8 cellular contexts compared by ENCODE assay signal in genomic region chr16:81095953-81096714, GRCh38. TPM values are rescaled to one million over a fixed set of nuclear protein-coding genes. Genes with fewer than 3 reads are reported as not detected.
DNase-seq lines count a peak whose midpoint lies in the region; ATAC-seq, FAIRE-seq and TF ChIP-seq lines count a peak whose summit lies in the region.

Gene GCSH, minus strand, starts transcription at chr16:81096395. Its CDS starts 117 bp downstream, at chr16:81096278.

- peak; percentile 95 for FAIRE-seq in GM19239 (lab: Jason Lieb, UNC)

- H3K9me3 Mint-ChIP-seq in activated CD4-positive, alpha-beta T cell treated with anti-CD3 and anti-CD28 coated beads, Interleukin-2, amount 10 ng/mL, durations not matched to agents 24 days and 14 days: no peaks in the 10 kb centered on the region

- H3K4me3 ChIP-seq in coronary artery: peak within 1 kb of the TSS; percentile 88

- TF ChIP-seq CTCF in coronary artery (IDR thresholded peaks at IDR 0.05): no peak

- H3K27me3 Mint-ChIP-seq in activated CD4-positive, alpha-beta T cell treated with anti-CD3 and anti-CD28 coated beads, Interleukin-2, amount 10 ng/mL, durations not matched to agents 24 days and 14 days: no peaks in the 10 kb centered on the region

- H3K36me3 Mint-ChIP-seq in activated CD4-positive, alpha-beta T cell treated with anti-CD3 and anti-CD28 coated beads, Interleukin-2, amount 10 ng/mL, durations not matched to agents 24 days and 14 days (ENCODE audit: low read depth): peaks cover 1% of the 10 kb centered on the region

- intact Hi-C loops in activated CD4-positive, alpha-beta T cell treated with anti-CD3 and anti-CD28 coated beads, Interleukin-2, amount 10 ng/mL, durations not matched to agents 24 days and 14 days (cut with micrococcal nuclease): loop anchor here (1.0 kb wide), 4 partner anchors 20 to 218 kb away; partner anchors contain the start of genes ATMIN, CENPN and GAN

- peak within 1 kb of the TSS; percentile 38 for H3K27ac Mint-ChIP-seq in activated CD4-positive, alpha-beta T cell treated with anti-CD3 and anti-CD28 coated beads, Interleukin-2, amount 10 ng/mL, durations not matched to agents 24 days and 14 days

- no peaks in the 10 kb centered on the region for H3K27me3 ChIP-seq in layer of hippocampus (ENCODE audit: control insufficient read depth, insufficient read depth, low read length)

- H3K27ac ChIP-seq in coronary artery: peak within 1 kb of the TSS; percentile 64 to 83
- H3K27ac ChIP-seq in layer of hippocampus (ENCODE audit: low read depth, low read length): peak within 1 kb of the TSS; percentile 65

- peaks cover 5% of the 10 kb centered on the region for H3K4me1 Mint-ChIP-seq in activated CD4-positive, alpha-beta T cell treated with anti-CD3 and anti-CD28 coated beads, Interleukin-2, amount 10 ng/mL, durations not matched to agents 24 days and 14 days

- H3K4me3 Mint-ChIP-seq in activated CD4-positive, alpha-beta T cell treated with anti-CD3 and anti-CD28 coated beads, Interleukin-2, amount 10 ng/mL, durations not matched to agents 24 days and 14 days: peak within 1 kb of the TSS; percentile 85

- DNase-seq in Ammon's horn (ENCODE audit: low spot score): peak; percentile 100
- peak; percentile 93 for DNase-seq in GM19239 (ENCODE audit: insufficient read length, low spot score)
- peak; percentile 90 for DNase-seq in NCI-H524 treated with DMSO at 0.1 percent for 48 hours (lab: John Stamatoyannopoulos, UW)
- DNase-seq in activated CD4-positive, alpha-beta T cell treated with anti-CD3 and anti-CD28 coated beads, Interleukin-2, amount 10 ng/mL, durations not matched to agents 24 days and 14 days: peak; percentile 100
- peak; percentile 100 for DNase-seq in coronary artery (ENCODE audit: low spot score)
- peak; percentile 95 to 97 for DNase-seq in stimulated activated CD4-positive, alpha-beta T cell treated with anti-CD3 and anti-CD28 coated beads, Interleukin-1b, Interleukin-23, amount 100 ng/mL, for 4 hours (ENCODE audit: low read depth in 2 of 2)

- ATAC-seq in HG03457 (IDR thresholded peaks at IDR 0.05; ENCODE audit: unreplicated experiment): peak; percentile 98

RNA-seq across cellular contexts. Expression of gene GCSH, which starts in this region (rescaled TPM):
- 20.8 and 22.9 TPM in 2 replicates for total RNA-seq in activated CD4-positive, alpha-beta T cell treated with anti-CD3 and anti-CD28 coated beads, Interleukin-2, amount 10 ng/mL, durations not matched to agents 24 days and 14 days

Comparison
In these comparisons a context has a peak if more than half of its experiments do, and no peak if none do; other contexts are left out.
1. Peak in every context shown above with its lines: DNase-seq, ATAC-seq, H3K4me3 ChIP-seq and H3K27ac ChIP-seq.